18 cellular contexts compared by ENCODE assay signal in genomic region chr11:2631161-2631560, GRCh38.
DNase-seq lines count a peak whose midpoint lies in the region; ATAC-seq, FAIRE-seq and TF ChIP-seq lines count a peak whose summit lies in the region.
"Had no signal": no experiment of that assay in that cellular context is flagged by ENCODE, and none has a peak within 500 bp of the region (broad histone marks: within the 10 kb centered on the region; RNA-seq: fewer than 3 reads in every experiment).

No MANE protein-coding gene starts in this region.

- peak overlapping the region; percentile 1 for H3K4me3 Mint-ChIP-seq in glutamatergic neuron (ENCODE audit: unreplicated experiment)
- no peak overlapping the region for H3K4me3 Mint-ChIP-seq in CD4-positive, alpha-beta T cell
- H3K4me3 Mint-ChIP-seq: CD8-positive, alpha-beta memory T cell; GM23338; H9; HFFc6 had no signal

- no peak overlapping the region for H3K9ac ChIP-seq in K562 (ENCODE audit: insufficient read depth in 1 of 2, low read depth in 2 of 2, low read length in 2 of 2)

- intact Hi-C loops in K562 (cut with micrococcal nuclease) = no loop called here
- intact Hi-C loops in body of pancreas (cut with DNase I) = no loop called here
- intact Hi-C loops in CD4-positive, alpha-beta T cell (cut with DNase I, micrococcal nuclease) = no loop called here

- H3K4me2 ChIP-seq in K562 (ENCODE audit: insufficient read depth, low read length) = no peak overlapping the region
- H3K4me2 ChIP-seq: GM23338 had no signal

- H3K27ac Mint-ChIP-seq in glutamatergic neuron (ENCODE audit: unreplicated experiment) = no peak overlapping the region
- H3K27ac Mint-ChIP-seq in CD4-positive, alpha-beta T cell = no peak overlapping the region
- H3K27ac Mint-ChIP-seq: CD8-positive, alpha-beta memory T cell; GM23338; H9; HFFc6 had no signal

- H3K4me1 ChIP-seq in HEK293 (ENCODE audit: control insufficient read depth, insufficient read depth, low read length) (no peaks in the 10 kb centered on the region), K562 (replicated peaks in 1 of 2; ENCODE audit: control insufficient read depth in 2 of 2, insufficient read depth in 2 of 2, low read length in 2 of 2) (no peaks in the 10 kb centered on the region), body of pancreas (no peaks in the 10 kb centered on the region)

- WGBS in K562 (ENCODE audit: insufficient coverage, low coverage, missing lambda C conversion rate) = 6% methylated on average over 1 of the region's 1 CpG
- 58 to 83% methylated on average over 1 of the region's 1 CpG for WGBS in body of pancreas, 2 donors

- POLR2A ChIA-PET in HEK293 (lab: Yijun Ruan, JAX) (no interaction called here), K562 (lab: Yijun Ruan, JAX) (no interaction called here)
- POLR2A ChIA-PET in CD4-positive, alpha-beta T cell (lab: Charles Lee) = no interaction called here

- ATAC-seq in K562 = no peak
- ATAC-seq in body of pancreas = no peak
- no peak for ATAC-seq in CD4-positive, alpha-beta T cell (ENCODE audit: poor library complexity)
- ATAC-seq: GM12878, GM23338, HCT116 had no signal

- DNase-seq in K562 (ENCODE audit: extremely low read depth in 1 of 4, low spot score in 3 of 4) = no peak
- no peak for DNase-seq in glutamatergic neuron
- no peak for DNase-seq in body of pancreas
- DNase-seq in NCI-H1048 (lab: John Stamatoyannopoulos, UW) = no peak
- no peak for DNase-seq in CD4-positive, alpha-beta T cell
- DNase-seq: C1 segment of cervical spinal cord; CD8-positive, alpha-beta memory T cell; DMS 273 treated with DMSO at 0.1 percent for 48 hours; DMS79; EL; GDM1; H9; HFFc6 had no signal

- H2AFZ ChIP-seq in K562 (ENCODE audit: low read depth, low read length) = no peak overlapping the region
- H2AFZ ChIP-seq: GM23338 had no signal

- TF ChIP-seq EP300 in K562 (IDR thresholded peaks at IDR 0.05; ENCODE audit: low read length) = no peak

- H3K4me1 Mint-ChIP-seq in glutamatergic neuron (ENCODE audit: low read depth, unreplicated experiment) = no peaks in the 10 kb centered on the region
- H3K4me1 Mint-ChIP-seq in CD4-positive, alpha-beta T cell (ENCODE audit: low read depth) = no peaks in the 10 kb centered on the region
- H3K4me1 Mint-ChIP-seq: CD8-positive, alpha-beta memory T cell; GM23338; H9 had no signal

- TF ChIP-seq CTCF in HEK293 (tag by site-specific recombination; IDR thresholded peaks at IDR 0.05) (no peak), K562 (IDR thresholded peaks at IDR 0.05 in 2 of 3, conservative IDR thresholded peaks at IDR 0.05 in 1 of 3; ENCODE audit: insufficient read depth in 2 of 3, low read depth in 1 of 3, low read length in 3 of 3) (no peak), glutamatergic neuron (IDR thresholded peaks at IDR 0.05; ENCODE audit: partially characterized antibody, unreplicated experiment) (no peak), body of pancreas (IDR thresholded peaks at IDR 0.05) (no peak)
- TF ChIP-seq CTCF in CD4-positive, alpha-beta T cell (IDR thresholded peaks at IDR 0.05) = no peak

- peaks cover 43% of the 10 kb centered on the region for H3K9me3 Mint-ChIP-seq in glutamatergic neuron (ENCODE audit: unreplicated experiment)
- peaks cover 20% of the 10 kb centered on the region for H3K9me3 Mint-ChIP-seq in CD4-positive, alpha-beta T cell

- H3K4me3 ChIP-seq in HEK293 (ENCODE audit: low read depth, low read length) (no peak overlapping the region), K562 (no peak overlapping the region), body of pancreas (no peak overlapping the region)
- H3K4me3 ChIP-seq: GM12878, GM23338 had no signal

- TF ChIP-seq POLR2A in K562 (conservative IDR thresholded peaks at IDR 0.05) (no peak), body of pancreas (IDR thresholded peaks at IDR 0.05) (no peak)

- H3K27ac ChIP-seq in HEK293 (ENCODE audit: extremely low read depth, low read depth, low read length) (no peak overlapping the region), K562 (ENCODE audit: extremely low read depth, low read depth, low read length) (no peak overlapping the region), body of pancreas (no peak overlapping the region)
- no peak overlapping the region for H3K27ac ChIP-seq in CD4-positive, alpha-beta T cell (ENCODE audit: low read depth, low read length)

- in situ Hi-C loops in K562 (cut with MboI) = no loop called here

- no peaks in the 10 kb centered on the region for H3K36me3 ChIP-seq in HEK293 (ENCODE audit: control insufficient read depth in 2 of 2, insufficient read depth in 1 of 2, low read length in 2 of 2)
- no peaks in the 10 kb centered on the region for H3K36me3 ChIP-seq in K562 (ENCODE audit: control insufficient read depth, insufficient read depth, low read length)
- no peaks in the 10 kb centered on the region for H3K36me3 ChIP-seq in body of pancreas (replicated peaks in 1 of 2; ENCODE audit: insufficient read depth in 1 of 2, low read depth in 2 of 2)

- H3K27me3 Mint-ChIP-seq in glutamatergic neuron (ENCODE audit: unreplicated experiment) = peaks cover 2% of the 10 kb centered on the region
- H3K27me3 Mint-ChIP-seq in CD4-positive, alpha-beta T cell = no peaks in the 10 kb centered on the region

- TF ChIP-seq RAD21 in K562 (CRISPR knock-in tag; conservative IDR thresholded peaks at IDR 0.05 in 1 of 2, IDR thresholded peaks at IDR 0.05 in 1 of 2) = no peak

- no peaks in the 10 kb centered on the region for H3K27me3 ChIP-seq in K562 (ENCODE audit: control insufficient read depth in 2 of 2, insufficient read depth in 2 of 2, low read length in 2 of 2)
- no peaks in the 10 kb centered on the region for H3K27me3 ChIP-seq in body of pancreas
- no peaks in the 10 kb centered on the region for H3K27me3 ChIP-seq in CD4-positive, alpha-beta T cell (ENCODE audit: control insufficient read depth, insufficient read depth, low read length)

- no peaks in the 10 kb centered on the region for H3K79me2 ChIP-seq in K562 (ENCODE audit: control insufficient read depth, insufficient read depth, low read length)

- H4K20me1 ChIP-seq in K562 (replicated peaks; ENCODE audit: control insufficient read depth, insufficient read depth, low read length) = no peaks in the 10 kb centered on the region

- H3K9me1 ChIP-seq in K562 (ENCODE audit: control insufficient read depth, insufficient read depth, low read length) = no peaks in the 10 kb centered on the region

- H3K36me3 Mint-ChIP-seq in glutamatergic neuron (ENCODE audit: unreplicated experiment) = peaks cover 30% of the 10 kb centered on the region
- peaks cover 94% of the 10 kb centered on the region for H3K36me3 Mint-ChIP-seq in CD4-positive, alpha-beta T cell (ENCODE audit: low read depth)

- CTCF ChIA-PET in HEK293 (lab: Yijun Ruan, JAX) (interaction anchor here (0.5 kb wide), 1 partner anchor 142 kb away, joined by 3 read pairs; no protein-coding TSS in a partner anchor), K562 (lab: Yijun Ruan, JAX; ENCODE audit: low intra/inter-chr PET ratio) (no interaction called here)
- CTCF ChIA-PET in CD4-positive, alpha-beta T cell (lab: Charles Lee) = no interaction called here

- BruUV-seq in K562 (replicated peaks; lab: Mats Ljungman, UMichigan) = no TSS peak

- H3K9me3 ChIP-seq in HEK293 (ENCODE audit: control insufficient read depth, insufficient read depth, low read depth, low read length) (no peaks in the 10 kb centered on the region; the same call in 1 of the 2 replicates), K562 (replicated peaks; ENCODE audit: control insufficient read depth, insufficient read depth, low read depth, low read length) (peaks cover 8% of the 10 kb centered on the region), body of pancreas (peaks cover 0 to 17% (median 2%) of the 10 kb centered on the region in 3 donors)
- peaks cover 36% of the 10 kb centered on the region for H3K9me3 ChIP-seq in CD4-positive, alpha-beta T cell (ENCODE audit: control insufficient read depth, low read length)

- FAIRE-seq in K562 (lab: Jason Lieb, UNC) = no peak
- FAIRE-seq: D721Med, GM12878 had no signal

TF ChIP-seq in HEK293, 187 proteins besides CTCF, POLR2A, EP300 and RAD21:
- TF ChIP-seq ZSCAN30 (tag by site-specific recombination; IDR thresholded peaks at IDR 0.05) (no peak), SETDB1 (IDR thresholded peaks at IDR 0.05; ENCODE audit: insufficient read length, low read length) (peak; percentile 8)

TF ChIP-seq in K562, 482 proteins besides CTCF, POLR2A, EP300 and RAD21 (continues in another document):
- TF ChIP-seq YY1 (IDR thresholded peaks at IDR 0.05; ENCODE audit: borderline replicate concordance in 1 of 3, control insufficient read depth in 1 of 3, extremely low read depth in 1 of 3, insufficient read depth in 3 of 3, insufficient read length in 1 of 3, insufficient replicate concordance in 2 of 3, low read depth in 1 of 3, low read length in 2 of 3) = no peak
- TF ChIP-seq, protein P1, sequence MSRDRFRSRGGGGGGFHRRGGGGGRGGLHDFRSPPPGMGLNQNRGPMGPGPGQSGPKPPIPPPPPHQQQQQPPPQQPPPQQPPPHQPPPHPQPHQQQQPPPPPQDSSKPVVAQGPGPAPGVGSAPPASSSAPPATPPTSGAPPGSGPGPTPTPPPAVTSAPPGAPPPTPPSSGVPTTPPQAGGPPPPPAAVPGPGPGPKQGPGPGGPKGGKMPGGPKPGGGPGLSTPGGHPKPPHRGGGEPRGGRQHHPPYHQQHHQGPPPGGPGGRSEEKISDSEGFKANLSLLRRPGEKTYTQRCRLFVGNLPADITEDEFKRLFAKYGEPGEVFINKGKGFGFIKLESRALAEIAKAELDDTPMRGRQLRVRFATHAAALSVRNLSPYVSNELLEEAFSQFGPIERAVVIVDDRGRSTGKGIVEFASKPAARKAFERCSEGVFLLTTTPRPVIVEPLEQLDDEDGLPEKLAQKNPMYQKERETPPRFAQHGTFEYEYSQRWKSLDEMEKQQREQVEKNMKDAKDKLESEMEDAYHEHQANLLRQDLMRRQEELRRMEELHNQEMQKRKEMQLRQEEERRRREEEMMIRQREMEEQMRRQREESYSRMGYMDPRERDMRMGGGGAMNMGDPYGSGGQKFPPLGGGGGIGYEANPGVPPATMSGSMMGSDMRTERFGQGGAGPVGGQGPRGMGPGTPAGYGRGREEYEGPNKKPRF (IDR thresholded peaks at IDR 0.05; ENCODE audit: low read depth, low read length) = no peak
- TF ChIP-seq IFI16 (CRISPR knock-in tag; IDR thresholded peaks at IDR 0.05) = no peak

Comparison
In these comparisons a context has a peak if more than half of its experiments do, and no peak if none do; other contexts are left out.
1. Of the 44 proteins assayed by ChIP-seq in both K562 and HEK293: peak only in K562: TRIM28 and ZEB2; only in HEK293: SETDB1; in both: none; in neither: 41.